Comparison of ENCODE assay signal across 26 cellular contexts in the genomic region with DNA sequence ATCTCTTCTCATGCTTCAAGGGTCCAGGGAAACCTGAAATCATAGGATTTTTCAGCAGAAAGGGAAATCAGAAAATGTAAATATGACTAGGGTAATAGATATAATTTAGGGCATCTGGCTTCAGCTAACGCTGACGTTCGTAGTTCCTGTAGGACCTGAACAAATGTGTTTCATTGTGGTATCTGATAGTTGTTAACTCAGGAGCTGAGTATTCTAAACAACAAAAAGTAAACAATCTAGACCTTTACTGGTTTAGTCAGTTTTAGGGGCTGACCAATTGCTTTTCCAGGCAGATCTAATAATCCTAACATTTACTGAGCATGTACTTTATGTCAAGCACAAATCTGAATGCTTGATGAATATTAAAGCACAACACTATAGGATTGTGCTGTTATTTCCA.
"Had no signal": no experiment of that assay in that cellular context is flagged by ENCODE, and none has a peak within 500 bp of the region (broad histone marks: within the 10 kb centered on the region; RNA-seq: fewer than 3 reads in every experiment).

No MANE protein-coding gene starts in this region.

- H3K27me3 ChIP-seq: adrenal gland, esophagus muscularis mucosa, hepatocyte, ovary, sigmoid colon, transverse colon had no signal

- ATAC-seq: activated CD4-positive, CD25-positive, alpha-beta regulatory T cell treated with anti-CD3 and anti-CD28 coated beads, Interleukin-2, amount 50 U/mL, for 24 hours; naive thymus-derived CD4-positive, alpha-beta T cell; stimulated activated effector memory CD8-positive, alpha-beta T cell treated with anti-CD3 and anti-CD28 coated beads, Interleukin-12 subunit alpha, Interleukin-12 subunit beta, amount 100 ng/mL, for 72 hours had no signal

- H3K36me3 ChIP-seq: ovary, prostate gland, WERI-Rb-1 had no signal

- H3K9me3 ChIP-seq: adrenal gland, esophagus muscularis mucosa, ovary, prostate gland, sigmoid colon, transverse colon had no signal

- DNase-seq: activated CD4-positive, alpha-beta T cell treated with anti-CD3 and anti-CD28 coated beads for 48 hours; activated CD4-positive, alpha-beta T cell treated with anti-CD3 and anti-CD28 coated beads, Interleukin-2, amount 50 U/mL, for 48 hours; activated CD8-positive, alpha-beta memory T cell treated with anti-CD3 and anti-CD28 coated beads for 24 hours; activated effector memory CD4-positive, alpha-beta T cell treated with anti-CD3 and anti-CD28 coated beads, Interleukin-2, amount 50 U/mL, for 16 hours; activated naive CD4-positive, alpha-beta T cell treated with anti-CD3 and anti-CD28 coated beads for 36 hours; activated naive CD8-positive, alpha-beta T cell treated with anti-CD3 and anti-CD28 coated beads for 36 hours; activated T-cell treated with anti-CD3 and anti-CD28 coated beads, Interleukin-2, amount 50 U/mL, for 1 hour; adrenal gland; effector CD4-positive, alpha-beta T cell; islet precursor cell; naive thymus-derived CD4-positive, alpha-beta T cell; ovary; retina; sigmoid colon; stimulated activated CD4-positive, alpha-beta T cell treated with anti-CD3 and anti-CD28 coated beads, Interleukin-4, amount 100 ng/mL, for 24 hours; T-helper 9 cell; transverse colon; WERI-Rb-1 had no signal

- H3K27ac ChIP-seq: adrenal gland, esophagus muscularis mucosa, hepatocyte, ovary, sigmoid colon, transverse colon, WERI-Rb-1 had no signal

- H3K4me3 ChIP-seq: adrenal gland, esophagus muscularis mucosa, hepatocyte, ovary, prostate gland, sigmoid colon, transverse colon had no signal

- H3K4me1 ChIP-seq: adrenal gland, prostate gland, sigmoid colon, transverse colon had no signal

- FAIRE-seq: astrocyte, small intestine, TTC549 had no signal
